ENCODE assay signal across 19 cellular contexts in the genomic region with DNA sequence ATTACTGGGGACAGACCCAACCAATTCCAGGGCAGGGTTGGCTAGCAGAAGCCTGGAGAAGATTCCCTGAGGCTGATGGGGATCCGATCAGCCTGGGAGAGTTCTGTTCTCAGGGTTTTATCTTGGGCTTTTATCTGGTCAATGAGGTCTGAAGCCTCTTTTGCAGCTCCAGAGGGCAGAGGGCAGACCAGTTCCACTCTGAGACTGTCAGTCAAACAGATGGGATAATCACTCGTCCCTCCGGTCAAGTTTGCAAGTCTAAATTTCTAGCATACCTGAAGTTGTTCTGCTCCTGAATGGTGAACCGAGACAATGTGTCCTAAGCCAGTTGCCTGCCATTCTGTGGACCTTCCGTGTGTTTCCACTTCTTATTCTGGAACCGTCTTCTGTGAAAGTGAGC. TPM values are rescaled to one million over a fixed set of nuclear protein-coding genes. Genes with fewer than 3 reads are reported as not detected.
DNase-seq lines count a peak whose midpoint lies in the region; ATAC-seq and TF ChIP-seq lines count a peak whose summit lies in the region.
"Had no signal": no experiment of that assay in that cellular context is flagged by ENCODE, and none has a peak within 500 bp of the region (broad histone marks: within the 10 kb centered on the region; RNA-seq: fewer than 3 reads in every experiment).

No MANE protein-coding gene starts in this region.

- peaks cover 50% of the 10 kb centered on the region for H3K27me3 ChIP-seq in IMR-90 (ENCODE audit: control insufficient read depth, insufficient read depth, low read length)
- H3K27me3 ChIP-seq in endodermal cell (ENCODE audit: control insufficient read depth, insufficient read depth, low read length, poor library complexity, severe bottlenecking) = peaks cover 11% of the 10 kb centered on the region
- H3K27me3 ChIP-seq in neuron (ENCODE audit: insufficient read depth, low read length) = peaks cover 16% of the 10 kb centered on the region

- H3K27ac ChIP-seq in IMR-90 (ENCODE audit: insufficient read depth, low read length) (no peak overlapping the region), endodermal cell (ENCODE audit: low read depth, low read length) (no peak overlapping the region)
- H3K27ac ChIP-seq: HL-60, KMS-11 had no signal

- no peak overlapping the region for H4K8ac ChIP-seq in IMR-90 (ENCODE audit: low read depth in 2 of 2, low read length in 2 of 2)

- H2BK5ac ChIP-seq in IMR-90 (ENCODE audit: low read depth, low read length, poor library complexity, severe bottlenecking) = no peak overlapping the region

- H3K14ac ChIP-seq in IMR-90 (replicated peaks; ENCODE audit: low read depth, low read length) = no peak overlapping the region

- intact Hi-C loops in IMR-90 (cut with micrococcal nuclease) = no loop called here

- no peak overlapping the region for H3K23ac ChIP-seq in IMR-90 (ENCODE audit: low read depth, low read length)

- no peaks in the 10 kb centered on the region for H3K36me3 Mint-ChIP-seq in endodermal cell (ENCODE audit: low read depth)
- H3K36me3 Mint-ChIP-seq: CD4-positive, CD25-positive, alpha-beta regulatory T cell; CD8-positive, alpha-beta memory T cell had no signal

- ATAC-seq in IMR-90 (ENCODE audit: low read depth) (no peak), HG02870 (IDR thresholded peaks at IDR 0.05; ENCODE audit: unreplicated experiment) (no peak), GM19455 (IDR thresholded peaks at IDR 0.05; ENCODE audit: unreplicated experiment) (no peak), GM21529 (IDR thresholded peaks at IDR 0.05; ENCODE audit: unreplicated experiment) (no peak)

- no peak overlapping the region for H2BK120ac ChIP-seq in IMR-90 (ENCODE audit: low read depth, low read length)

- no peak overlapping the region for H3K18ac ChIP-seq in IMR-90 (ENCODE audit: low read depth, low read length)

- dilution Hi-C loops in IMR-90 (cut with HindIII; ENCODE audit: low sequenced_read_pairs, unreplicated experiment) = no loop called here

- in situ Hi-C loops in IMR-90 (cut with MboI; ENCODE audit: low sequenced_read_pairs) = no loop called here

- no peak overlapping the region for H2BK20ac ChIP-seq in IMR-90 (ENCODE audit: low read depth, low read length)

- H4K91ac ChIP-seq in IMR-90 (ENCODE audit: insufficient read depth, low read depth, low read length) = no peak overlapping the region

- H3K56ac ChIP-seq in IMR-90 (ENCODE audit: extremely low read depth, insufficient read depth, low read length) = no peak overlapping the region

- H3K36me3 ChIP-seq in IMR-90 (ENCODE audit: control insufficient read depth, insufficient read depth, low read length) (no peaks in the 10 kb centered on the region), endodermal cell (ENCODE audit: control insufficient read depth, insufficient read depth, low read length) (no peaks in the 10 kb centered on the region), neuron (ENCODE audit: insufficient read depth, low read length) (no peaks in the 10 kb centered on the region)
- H3K36me3 ChIP-seq: BE2C, HAP-1 had no signal

- peaks cover 24% of the 10 kb centered on the region for H3K27me3 Mint-ChIP-seq in endodermal cell (ENCODE audit: insufficient read depth)

- no peaks in the 10 kb centered on the region for H3K79me1 ChIP-seq in IMR-90 (ENCODE audit: low read depth in 1 of 2, low read length in 2 of 2)

- no peak overlapping the region for H2AK5ac ChIP-seq in IMR-90 (ENCODE audit: low read depth, low read length)

- H3K4me2 ChIP-seq in IMR-90 (ENCODE audit: low read depth, low read length) = no peak overlapping the region
- H3K4me2 ChIP-seq: KMS-11 had no signal

- POLR2A ChIA-PET in IMR-90 (lab: Charles Lee; ENCODE audit: unreplicated experiment) = no interaction called here

- no peaks in the 10 kb centered on the region for H3K4me1 Mint-ChIP-seq in endodermal cell
- H3K4me1 Mint-ChIP-seq: CD4-positive, CD25-positive, alpha-beta regulatory T cell; CD8-positive, alpha-beta memory T cell had no signal

- WGBS in IMR-90 (ENCODE audit: extremely low coverage in 2 of 2, insufficient read length in 1 of 2), 2 experiments = 63% methylated on average over 4 of the region's 6 CpGs; no CpG with 5 or more reads in 1 of the 2 experiments
- 92% methylated on average over 5 to 6 of the region's 6 CpGs for WGBS in endodermal cell (ENCODE audit: insufficient coverage in 1 of 2, insufficient read length in 1 of 2), 2 experiments

- H2BK15ac ChIP-seq in IMR-90 (ENCODE audit: low read depth, low read length) = no peak overlapping the region

- no peaks in the 10 kb centered on the region for H4K20me1 ChIP-seq in IMR-90 (ENCODE audit: insufficient read depth, low read length)

- DNase-seq in ELF-1 (ENCODE audit: low read depth, low spot score) = peak; percentile 58
- DNase-seq in IMR-90 = no peak
- DNase-seq in endodermal cell = peak; percentile 17
- no peak for DNase-seq in OCI-M1 (lab: John Stamatoyannopoulos, UW)
- DNase-seq: ACHN; BE2C; C1 segment of cervical spinal cord; CD4-positive, CD25-positive, alpha-beta regulatory T cell; CD8-positive, alpha-beta memory T cell; COR-L47; GDM1 had no signal

- TF ChIP-seq RAD21 in IMR-90 (IDR thresholded peaks at IDR 0.05; ENCODE audit: low read length) = no peak

- no peak for TF ChIP-seq POLR2A in IMR-90 (IDR thresholded peaks at IDR 0.05; ENCODE audit: low read depth, low read length)

- H3K4ac ChIP-seq in IMR-90 (ENCODE audit: low read depth, low read length) = no peak overlapping the region

- no peak overlapping the region for H3K27ac Mint-ChIP-seq in endodermal cell
- H3K27ac Mint-ChIP-seq: CD4-positive, CD25-positive, alpha-beta regulatory T cell had no signal

- peak overlapping the region; percentile 35 for H2AK9ac ChIP-seq in IMR-90 (replicated peaks; ENCODE audit: low read depth, low read length, poor library complexity)

- no peak for TF ChIP-seq CTCF in IMR-90 (conservative IDR thresholded peaks at IDR 0.05; ENCODE audit: low read depth, low read length)
- TF ChIP-seq CTCF in endodermal cell (conservative IDR thresholded peaks at IDR 0.05) = no peak

- H2AFZ ChIP-seq in IMR-90 (replicated peaks; ENCODE audit: low read length, poor library complexity) (no peak overlapping the region), neuron (ENCODE audit: low read depth, low read length) (peak overlapping the region; percentile 47)

- no TSS peak for BruUV-seq in IMR-90 (replicated peaks; lab: Mats Ljungman, UMichigan)

- H4K5ac ChIP-seq in IMR-90 (ENCODE audit: low read depth, low read length) = no peak overlapping the region

- no peak overlapping the region for H3K4me3 Mint-ChIP-seq in endodermal cell
- H3K4me3 Mint-ChIP-seq: CD4-positive, CD25-positive, alpha-beta regulatory T cell; CD8-positive, alpha-beta memory T cell had no signal

- H3K9me1 ChIP-seq in IMR-90 (ENCODE audit: insufficient read depth, low read length) = no peaks in the 10 kb centered on the region

- H3K4me1 ChIP-seq in IMR-90 (ENCODE audit: control insufficient read depth, insufficient read depth, low read length) (no peaks in the 10 kb centered on the region), endodermal cell (ENCODE audit: control insufficient read depth, insufficient read depth, low read length) (no peaks in the 10 kb centered on the region), neuron (ENCODE audit: insufficient read depth, low read length) (peaks cover 8% of the 10 kb centered on the region)
- H3K4me1 ChIP-seq: BE2C, HAP-1 had no signal

- CTCF ChIA-PET in IMR-90 (lab: Yijun Ruan, JAX) = interaction anchor here (0.6 kb wide), 1 partner anchor 221 kb away, joined by 3 read pairs; no protein-coding TSS in a partner anchor

- H3K9ac ChIP-seq in IMR-90 (ENCODE audit: low read depth, low read length) (no peak overlapping the region), endodermal cell (ENCODE audit: extremely low read depth, low read length, poor library complexity, severe bottlenecking) (no peak overlapping the region)
- H3K9ac ChIP-seq: KMS-11 had no signal

- no peaks in the 10 kb centered on the region for H3K9me3 Mint-ChIP-seq in endodermal cell
- H3K9me3 Mint-ChIP-seq: CD4-positive, CD25-positive, alpha-beta regulatory T cell; CD8-positive, alpha-beta memory T cell had no signal

- H3K4me3 ChIP-seq in IMR-90 (ENCODE audit: insufficient read depth, low read depth, low read length) (no peak overlapping the region), endodermal cell (ENCODE audit: low read length) (no peak overlapping the region), neuron (ENCODE audit: low read length) (no peak overlapping the region)
- H3K4me3 ChIP-seq: HAP-1 had no signal

- H3K9me3 ChIP-seq in IMR-90 (ENCODE audit: control insufficient read depth, insufficient read depth, low read length) = 0 out of 2 replicates have a peak, but pooled peaks cover 2% of the 10 kb centered on the region
- H3K9me3 ChIP-seq in endodermal cell (ENCODE audit: control insufficient read depth, low read length) = no peaks in the 10 kb centered on the region
- H3K9me3 ChIP-seq in neuron (ENCODE audit: low read length) = no peaks in the 10 kb centered on the region
- H3K9me3 ChIP-seq: BE2C, HAP-1 had no signal

TF ChIP-seq in IMR-90, 13 proteins besides CTCF, POLR2A, EP300 and RAD21 (continues in another document):
- TF ChIP-seq, protein P1, sequence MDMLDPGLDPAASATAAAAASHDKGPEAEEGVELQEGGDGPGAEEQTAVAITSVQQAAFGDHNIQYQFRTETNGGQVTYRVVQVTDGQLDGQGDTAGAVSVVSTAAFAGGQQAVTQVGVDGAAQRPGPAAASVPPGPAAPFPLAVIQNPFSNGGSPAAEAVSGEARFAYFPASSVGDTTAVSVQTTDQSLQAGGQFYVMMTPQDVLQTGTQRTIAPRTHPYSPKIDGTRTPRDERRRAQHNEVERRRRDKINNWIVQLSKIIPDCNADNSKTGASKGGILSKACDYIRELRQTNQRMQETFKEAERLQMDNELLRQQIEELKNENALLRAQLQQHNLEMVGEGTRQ (IDR thresholded peaks at IDR 0.05; ENCODE audit: low read depth, low read length) = no peak
- TF ChIP-seq RCOR1 (IDR thresholded peaks at IDR 0.05; ENCODE audit: insufficient replicate concordance, low read length) = no peak
- TF ChIP-seq NFE2L2 (IDR thresholded peaks at IDR 0.05; ENCODE audit: low read depth, low read length) = no peak
- TF ChIP-seq, protein P2, sequence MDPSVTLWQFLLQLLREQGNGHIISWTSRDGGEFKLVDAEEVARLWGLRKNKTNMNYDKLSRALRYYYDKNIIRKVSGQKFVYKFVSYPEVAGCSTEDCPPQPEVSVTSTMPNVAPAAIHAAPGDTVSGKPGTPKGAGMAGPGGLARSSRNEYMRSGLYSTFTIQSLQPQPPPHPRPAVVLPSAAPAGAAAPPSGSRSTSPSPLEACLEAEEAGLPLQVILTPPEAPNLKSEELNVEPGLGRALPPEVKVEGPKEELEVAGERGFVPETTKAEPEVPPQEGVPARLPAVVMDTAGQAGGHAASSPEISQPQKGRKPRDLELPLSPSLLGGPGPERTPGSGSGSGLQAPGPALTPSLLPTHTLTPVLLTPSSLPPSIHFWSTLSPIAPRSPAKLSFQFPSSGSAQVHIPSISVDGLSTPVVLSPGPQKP (IDR thresholded peaks at IDR 0.05; ENCODE audit: borderline replicate concordance, low read depth, low read length) = no peak

RNA-seq across cellular contexts. Expression of gene MAS1, which starts 3.0 kb away (rescaled TPM):
- total RNA-seq in IMR-90 (2012; rRNA removed) = not detected in 2 replicates
- under 0.01 TPM in 1 of 2 replicates, not detected in the other for polyA plus RNA-seq in IMR-90 (2012; rRNA removed)
- polyA plus RNA-seq in IMR-90 (2012; cell fraction: cytosol; rRNA removed) = not detected in 2 replicates
- not detected in 2 replicates for polyA plus RNA-seq in IMR-90 (2012; cell fraction: nucleus; rRNA removed; ENCODE audit: low replicate concordance)
- not detected for total RNA-seq in endodermal cell
- polyA plus RNA-seq in endodermal cell (2013, experiment 1 of 2) = not detected
- polyA plus RNA-seq in endodermal cell (2013, experiment 2 of 2) = not detected
- total RNA-seq: CD4-positive, CD25-positive, alpha-beta regulatory T cell; CD8-positive, alpha-beta memory T cell; H4 had no signal
- polyA plus RNA-seq: CD4-positive, CD25-positive, alpha-beta regulatory T cell; CD8-positive, alpha-beta memory T cell had no signal

Comparison
In these comparisons a context has a peak if more than half of its experiments do, and no peak if none do; other contexts are left out.
1. DNase-seq: peak in ELF-1 (single experiment) and endodermal cell (single experiment); none in IMR-90 (single experiment) and OCI-M1 (single experiment).